In genomic region chr10:122375761-122376160, GRCh38 we compare ENCODE assay signal across 8 cellular contexts.
DNase-seq lines count a peak whose midpoint lies in the region; ATAC-seq, FAIRE-seq and TF ChIP-seq lines count a peak whose summit lies in the region.

No MANE protein-coding gene starts in this region.

- H3K4me1 Mint-ChIP-seq in nephron progenitor cell: peaks cover 31% of the 10 kb centered on the region

- H3K4me1 ChIP-seq in BLaER1: peaks cover 16% of the 10 kb centered on the region
- H3K4me1 ChIP-seq in OCI-LY3 (ENCODE audit: low read length): peaks cover 6% of the 10 kb centered on the region

- no peak overlapping the region for H3K27ac ChIP-seq in BLaER1
- no peak overlapping the region for H3K27ac ChIP-seq in OCI-LY3 (ENCODE audit: low read length)

- peaks cover 14% of the 10 kb centered on the region for H3K27me3 ChIP-seq in BLaER1
- H3K27me3 ChIP-seq in OCI-LY3 (ENCODE audit: low read depth, low read length): peaks cover 57% of the 10 kb centered on the region

- ATAC-seq in HG03342 (IDR thresholded peaks at IDR 0.05; ENCODE audit: unreplicated experiment): no peak

- H3K4me2 ChIP-seq in BLaER1: peak overlapping the region; percentile 94
- peak overlapping the region; percentile 64 for H3K4me2 ChIP-seq in OCI-LY3 (ENCODE audit: low read length)

- peaks cover 20% of the 10 kb centered on the region for H3K36me3 Mint-ChIP-seq in nephron progenitor cell (ENCODE audit: low read depth)

- H3K27ac Mint-ChIP-seq in nephron progenitor cell: no peak overlapping the region

- TF ChIP-seq CTCF in OCI-LY3 (IDR thresholded peaks at IDR 0.05; ENCODE audit: low read depth, low read length) (no peak), nephron progenitor cell (IDR thresholded peaks at IDR 0.05) (no peak)

- DNase-seq in nephron progenitor cell: no peak
- no peak for DNase-seq in SW480 (ENCODE audit: low spot score)
- no peak for DNase-seq in NCI-H82 treated with DMSO at 0.1 percent for 48 hours (lab: John Stamatoyannopoulos, UW; ENCODE audit: unreplicated experiment)
- DNase-seq in NCI-H2029 (lab: John Stamatoyannopoulos, UW): no peak

- peaks cover 32% of the 10 kb centered on the region for H4K20me1 ChIP-seq in BLaER1
- H4K20me1 ChIP-seq in OCI-LY3 (ENCODE audit: insufficient read depth, low read length): no peaks in the 10 kb centered on the region; the same call in 1 of the 2 replicates

- H3K9me3 Mint-ChIP-seq in nephron progenitor cell: peaks cover 10% of the 10 kb centered on the region

- H3K4me3 ChIP-seq in BLaER1 (peak overlapping the region; percentile 94), OCI-LY3 (ENCODE audit: low read length) (peak overlapping the region; percentile 74)

- H3K9ac ChIP-seq in BLaER1 (no peak overlapping the region), OCI-LY3 (ENCODE audit: low read length) (no peak overlapping the region)

- H2AFZ ChIP-seq in OCI-LY3 (ENCODE audit: low read depth, low read length): no peak overlapping the region

- H3K27me3 Mint-ChIP-seq in nephron progenitor cell (ENCODE audit: low read depth, poor library complexity): peaks cover 35% of the 10 kb centered on the region

- peak overlapping the region; percentile 91 for H3K4me3 Mint-ChIP-seq in nephron progenitor cell

- H3K9me3 ChIP-seq in BLaER1: 0 out of 2 replicates have a peak, but pooled peaks cover 5% of the 10 kb centered on the region
- H3K9me3 ChIP-seq in OCI-LY3 (ENCODE audit: insufficient read depth, low read length): no peaks in the 10 kb centered on the region

- H3K36me3 ChIP-seq in BLaER1 (peaks cover 4% of the 10 kb centered on the region; the same call in 1 of the 2 replicates), OCI-LY3 (replicated peaks; ENCODE audit: low read depth, low read length) (no peaks in the 10 kb centered on the region)

- FAIRE-seq in endometrium (lab: Jason Lieb, UNC): peak; percentile 31

- H3K79me2 ChIP-seq in OCI-LY3 (ENCODE audit: low read length): no peaks in the 10 kb centered on the region
